10 cellular contexts compared by ENCODE assay signal in genomic region chr5:172903790-172904189, GRCh38. TPM values are rescaled to one million over a fixed set of nuclear protein-coding genes. Genes with fewer than 3 reads are reported as not detected.
A peak's percentile ranks its signal among the peaks of the same experiment; 100 is the strongest.
DNase-seq lines count a peak whose midpoint lies in the region; ATAC-seq and TF ChIP-seq lines count a peak whose summit lies in the region.
"Had no signal": no experiment of that assay in that cellular context is flagged by ENCODE, and none has a peak within 500 bp of the region (broad histone marks: within the 10 kb centered on the region; RNA-seq: fewer than 3 reads in every experiment).

No MANE protein-coding gene starts in this region.

- intact Hi-C loops in Calu3 (cut with micrococcal nuclease; ENCODE audit: unreplicated experiment): loop anchor here (5.0 to 10.0 kb wide), 2 partner anchors 69 to 171 kb away; partner anchors contain the start of gene ERGIC1

- DNase-seq in Calu3 (peak; percentile 84), RWPE1 (ENCODE audit: low spot score) (peak; percentile 71), fibroblast of the conjunctiva (ENCODE audit: low read depth) (peak; percentile 92)
- no peak for DNase-seq in stimulated activated naive CD8-positive, alpha-beta T cell treated with anti-CD3 and anti-CD28 coated beads, Interleukin-15, Interleukin-2, amounts not matched to agents 100 U/mL and 50 U/mL, for 24 hours
- no peak for DNase-seq in activated T-cell treated with anti-CD3 and anti-CD28 coated beads, Interleukin-2, amount 50 U/mL, for 72 hours
- DNase-seq in stimulated activated CD4-positive, alpha-beta T cell treated with anti-CD3 and anti-CD28 coated beads, Interleukin-1b, Interleukin-23, amount 100 ng/mL, for 48 hours: no peak
- DNase-seq: NCI-H524; stimulated activated naive CD4-positive, alpha-beta T cell had no signal

- peaks cover 47% of the 10 kb centered on the region for H3K4me1 Mint-ChIP-seq in Calu3 (ENCODE audit: low read depth, unreplicated experiment)
- H3K4me1 Mint-ChIP-seq in activated T-cell treated with anti-CD3 and anti-CD28 coated beads, Interleukin-2, amount 50 U/mL, for 72 hours (ENCODE audit: low read depth): peaks cover 6% of the 10 kb centered on the region

- peak overlapping the region; percentile 98 for H3K27ac Mint-ChIP-seq in Calu3 (ENCODE audit: unreplicated experiment)
- H3K27ac Mint-ChIP-seq in activated T-cell treated with anti-CD3 and anti-CD28 coated beads, Interleukin-2, amount 50 U/mL, for 72 hours: no peak overlapping the region

- POLR2A ChIA-PET in RWPE1 (lab: Yijun Ruan, JAX; ENCODE audit: low non-redundant PET): interaction anchor here (1.7 kb wide), 1 partner anchor 132 kb away, joined by 10 read pairs; the partner anchor contains the start of gene DUSP1

- peak overlapping the region; percentile 43 for H3K4me3 Mint-ChIP-seq in Calu3 (ENCODE audit: low read depth, unreplicated experiment)
- H3K4me3 Mint-ChIP-seq in activated T-cell treated with anti-CD3 and anti-CD28 coated beads, Interleukin-2, amount 50 U/mL, for 72 hours: no peak overlapping the region

- CTCF ChIA-PET in Calu3 (lab: Charles Lee): interaction anchor here (0.9 to 3.4 kb wide), 5 partner anchors 35 to 189 kb away, joined by 3 to 19 read pairs (median 17); partner anchors contain the start of gene DUSP1
- CTCF ChIA-PET in RWPE1 (lab: Yijun Ruan, JAX): interaction anchor here (2.3 kb wide), 1 partner anchor 133 kb away, joined by 15 read pairs; the partner anchor contains the start of gene DUSP1

- peaks cover 71% of the 10 kb centered on the region for H3K36me3 Mint-ChIP-seq in Calu3 (ENCODE audit: insufficient read depth, unreplicated experiment)
- no peaks in the 10 kb centered on the region for H3K36me3 Mint-ChIP-seq in activated T-cell treated with anti-CD3 and anti-CD28 coated beads, Interleukin-2, amount 50 U/mL, for 72 hours (ENCODE audit: insufficient read depth in 2 of 2)

- BruUV-seq in Calu3 (replicated peaks; lab: Mats Ljungman, UMichigan): no TSS peak

- no peak overlapping the region for H3K4me3 ChIP-seq in rectal smooth muscle tissue (ENCODE audit: low read length)

- peak overlapping the region; percentile 38 for H3K9ac ChIP-seq in rectal smooth muscle tissue (ENCODE audit: low read length)

- no peaks in the 10 kb centered on the region for H3K27me3 Mint-ChIP-seq in Calu3 (ENCODE audit: unreplicated experiment)
- H3K27me3 Mint-ChIP-seq in activated T-cell treated with anti-CD3 and anti-CD28 coated beads, Interleukin-2, amount 50 U/mL, for 72 hours (ENCODE audit: low read depth): no peaks in the 10 kb centered on the region

- H3K27me3 ChIP-seq in rectal smooth muscle tissue (ENCODE audit: control insufficient read depth, insufficient read depth, low read length): no peaks in the 10 kb centered on the region

- H3K36me3 ChIP-seq in rectal smooth muscle tissue (ENCODE audit: control insufficient read depth, insufficient read depth, low read length): no peaks in the 10 kb centered on the region

- no peaks in the 10 kb centered on the region for H3K9me3 Mint-ChIP-seq in Calu3 (ENCODE audit: low read depth, unreplicated experiment)
- no peaks in the 10 kb centered on the region for H3K9me3 Mint-ChIP-seq in activated T-cell treated with anti-CD3 and anti-CD28 coated beads, Interleukin-2, amount 50 U/mL, for 72 hours

- H3K27ac ChIP-seq in RWPE1 (peak overlapping the region; percentile 100), rectal smooth muscle tissue (ENCODE audit: low read depth, low read length) (peak overlapping the region; percentile 97)

- TF ChIP-seq CTCF in Calu3 (IDR thresholded peaks at IDR 0.05; ENCODE audit: unreplicated experiment) (no peak), RWPE1 (conservative IDR thresholded peaks at IDR 0.05; ENCODE audit: low read depth) (no peak)

- ATAC-seq in GM21717 (IDR thresholded peaks at IDR 0.05; ENCODE audit: unreplicated experiment): no peak
- no peak for ATAC-seq in stimulated activated naive CD8-positive, alpha-beta T cell treated with anti-CD3 and anti-CD28 coated beads, Interleukin-15, Interleukin-2, amounts not matched to agents 100 U/mL and 50 U/mL, for 24 hours
- no peak for ATAC-seq in activated T-cell treated with anti-CD3 and anti-CD28 coated beads, Interleukin-2, amount 50 U/mL, for 72 hours (replicated peaks in 1 of 2)

- H3K4me1 ChIP-seq in rectal smooth muscle tissue (ENCODE audit: control insufficient read depth, insufficient read depth, low read length): peaks cover 57% of the 10 kb centered on the region

RNA-seq across cellular contexts. Expression of gene RPL26L1, which starts 55.4 kb away (rescaled TPM):
- total RNA-seq in Calu3 (2022): 59.4 and 62.7 TPM in 2 replicates
- total RNA-seq in activated T-cell treated with anti-CD3 and anti-CD28 coated beads, Interleukin-2, amount 50 U/mL, for 72 hours: 10 to 100 TPM; 33.6 to 34.6 TPM

Comparison
In these comparisons a context has a peak if more than half of its experiments do, and no peak if none do; other contexts are left out.
1. DNase-seq: peak in Calu3 (single experiment), RWPE1 (single experiment) and fibroblast of the conjunctiva (single experiment); none in stimulated activated naive CD8-positive, alpha-beta T cell treated with anti-CD3 and anti-CD28 coated beads, Interleukin-15, Interleukin-2, amounts not matched to agents 100 U/mL and 50 U/mL, for 24 hours (single experiment), activated T-cell treated with anti-CD3 and anti-CD28 coated beads, Interleukin-2, amount 50 U/mL, for 72 hours (0 of 2) and stimulated activated CD4-positive, alpha-beta T cell treated with anti-CD3 and anti-CD28 coated beads, Interleukin-1b, Interleukin-23, amount 100 ng/mL, for 48 hours (single experiment).